Comparison of ENCODE assay signal across 1 cellular context in the genomic region with DNA sequence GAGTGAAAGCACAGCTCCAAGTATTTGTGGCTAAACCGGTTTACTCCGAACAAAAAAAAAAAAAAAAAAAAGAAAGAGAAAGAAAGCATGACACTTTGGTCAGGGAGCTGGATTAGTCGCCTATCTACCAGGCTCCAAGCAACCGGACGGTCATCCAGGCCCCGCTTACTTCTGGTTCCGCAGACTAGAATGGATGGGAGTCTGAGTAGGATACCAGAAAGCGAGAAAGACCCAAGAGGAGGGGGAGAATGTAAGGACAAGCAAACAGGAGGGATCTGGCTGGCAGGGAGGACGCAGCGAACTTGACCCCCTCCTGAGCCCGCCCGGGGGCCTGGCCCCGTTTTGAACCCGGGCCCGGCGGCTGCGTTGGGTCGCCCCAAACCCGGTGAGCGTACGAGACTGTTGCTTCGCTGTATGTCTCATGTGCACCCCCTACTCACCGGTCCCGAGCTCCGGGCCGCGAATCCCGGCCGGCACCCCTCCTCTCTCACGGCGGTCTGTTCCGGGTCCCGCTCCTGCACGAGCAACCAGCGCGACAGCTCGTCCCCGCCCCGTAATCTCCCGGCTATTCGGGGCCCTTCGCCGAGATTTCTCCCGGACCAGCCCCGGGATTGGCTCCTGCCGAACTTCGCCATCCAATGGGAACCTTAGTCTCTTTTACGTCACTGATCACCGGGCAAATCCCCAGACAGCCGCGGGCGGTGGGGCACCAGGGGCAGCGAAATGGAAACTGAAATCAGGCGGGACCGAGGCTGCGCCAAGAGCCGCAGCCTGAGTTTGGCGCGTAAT.
A peak's percentile ranks its signal among the peaks of the same experiment; 100 is the strongest.
TF ChIP-seq lines count a peak whose summit lies in the region.

TSS of gene TRIM26 (minus strand) at position 542 of the 789 bp plus-strand sequence. CDS start 14,303 bp downstream, outside the sequence.

TF ChIP-seq in HepG2, 621 proteins besides CTCF, POLR2A, EP300 and RAD21 (continued from another document and continues in another):
- TF ChIP-seq, protein P1, sequence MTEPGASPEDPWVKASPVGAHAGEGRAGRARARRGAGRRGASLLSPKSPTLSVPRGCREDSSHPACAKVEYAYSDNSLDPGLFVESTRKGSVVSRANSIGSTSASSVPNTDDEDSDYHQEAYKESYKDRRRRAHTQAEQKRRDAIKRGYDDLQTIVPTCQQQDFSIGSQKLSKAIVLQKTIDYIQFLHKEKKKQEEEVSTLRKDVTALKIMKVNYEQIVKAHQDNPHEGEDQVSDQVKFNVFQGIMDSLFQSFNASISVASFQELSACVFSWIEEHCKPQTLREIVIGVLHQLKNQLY (CRISPR knock-in tag; IDR thresholded peaks at IDR 0.05), result 0 out of 2 replicates have a peak, but pooled peaks have one; percentile 20
- 0 out of 2 replicates have a peak, but pooled peaks have one; percentile 76 for TF ChIP-seq SNAPC5 (CRISPR knock-in tag; IDR thresholded peaks at IDR 0.05; ENCODE audit: borderline replicate concordance)
- no peak for TF ChIP-seq ATM (IDR thresholded peaks at IDR 0.05; ENCODE audit: borderline replicate concordance)
- no peak for TF ChIP-seq ADNP (CRISPR knock-in tag; IDR thresholded peaks at IDR 0.05)
- TF ChIP-seq, protein P2, sequence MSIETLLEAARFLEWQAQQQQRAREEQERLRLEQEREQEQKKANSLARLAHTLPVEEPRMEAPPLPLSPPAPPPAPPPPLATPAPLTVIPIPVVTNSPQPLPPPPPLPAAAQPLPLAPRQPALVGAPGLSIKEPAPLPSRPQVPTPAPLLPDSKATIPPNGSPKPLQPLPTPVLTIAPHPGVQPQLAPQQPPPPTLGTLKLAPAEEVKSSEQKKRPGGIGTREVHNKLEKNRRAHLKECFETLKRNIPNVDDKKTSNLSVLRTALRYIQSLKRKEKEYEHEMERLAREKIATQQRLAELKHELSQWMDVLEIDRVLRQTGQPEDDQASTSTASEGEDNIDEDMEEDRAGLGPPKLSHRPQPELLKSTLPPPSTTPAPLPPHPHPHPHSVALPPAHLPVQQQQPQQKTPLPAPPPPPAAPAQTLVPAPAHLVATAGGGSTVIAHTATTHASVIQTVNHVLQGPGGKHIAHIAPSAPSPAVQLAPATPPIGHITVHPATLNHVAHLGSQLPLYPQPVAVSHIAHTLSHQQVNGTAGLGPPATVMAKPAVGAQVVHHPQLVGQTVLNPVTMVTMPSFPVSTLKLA (IDR thresholded peaks at IDR 0.05), result no peak
- no peak; the same call in none of the 2 replicates for TF ChIP-seq ZNF704 (CRISPR knock-in tag; IDR thresholded peaks at IDR 0.05; ENCODE audit: borderline replicate concordance)
- no peak for TF ChIP-seq SMAD1 (CRISPR knock-in tag; IDR thresholded peaks at IDR 0.05; ENCODE audit: borderline replicate concordance, low read depth)
- TF ChIP-seq ZBTB42 (CRISPR knock-in tag; IDR thresholded peaks at IDR 0.05), result no peak; the same call in 1 of the 2 replicates
- TF ChIP-seq PLRG1 (conservative IDR thresholded peaks at IDR 0.05), result no peak
- TF ChIP-seq IRF9 (CRISPR knock-in tag; IDR thresholded peaks at IDR 0.05; ENCODE audit: borderline replicate concordance), result no peak; the same call in 1 of the 2 replicates
- peak; percentile 68; the same call in 1 of the 2 replicates for TF ChIP-seq DMAP1 (CRISPR knock-in tag; IDR thresholded peaks at IDR 0.05)
- 0 out of 2 replicates have a peak, but pooled peaks have one; percentile 16 for TF ChIP-seq ONECUT2 (CRISPR knock-in tag; IDR thresholded peaks at IDR 0.05)
- TF ChIP-seq, protein P3, sequence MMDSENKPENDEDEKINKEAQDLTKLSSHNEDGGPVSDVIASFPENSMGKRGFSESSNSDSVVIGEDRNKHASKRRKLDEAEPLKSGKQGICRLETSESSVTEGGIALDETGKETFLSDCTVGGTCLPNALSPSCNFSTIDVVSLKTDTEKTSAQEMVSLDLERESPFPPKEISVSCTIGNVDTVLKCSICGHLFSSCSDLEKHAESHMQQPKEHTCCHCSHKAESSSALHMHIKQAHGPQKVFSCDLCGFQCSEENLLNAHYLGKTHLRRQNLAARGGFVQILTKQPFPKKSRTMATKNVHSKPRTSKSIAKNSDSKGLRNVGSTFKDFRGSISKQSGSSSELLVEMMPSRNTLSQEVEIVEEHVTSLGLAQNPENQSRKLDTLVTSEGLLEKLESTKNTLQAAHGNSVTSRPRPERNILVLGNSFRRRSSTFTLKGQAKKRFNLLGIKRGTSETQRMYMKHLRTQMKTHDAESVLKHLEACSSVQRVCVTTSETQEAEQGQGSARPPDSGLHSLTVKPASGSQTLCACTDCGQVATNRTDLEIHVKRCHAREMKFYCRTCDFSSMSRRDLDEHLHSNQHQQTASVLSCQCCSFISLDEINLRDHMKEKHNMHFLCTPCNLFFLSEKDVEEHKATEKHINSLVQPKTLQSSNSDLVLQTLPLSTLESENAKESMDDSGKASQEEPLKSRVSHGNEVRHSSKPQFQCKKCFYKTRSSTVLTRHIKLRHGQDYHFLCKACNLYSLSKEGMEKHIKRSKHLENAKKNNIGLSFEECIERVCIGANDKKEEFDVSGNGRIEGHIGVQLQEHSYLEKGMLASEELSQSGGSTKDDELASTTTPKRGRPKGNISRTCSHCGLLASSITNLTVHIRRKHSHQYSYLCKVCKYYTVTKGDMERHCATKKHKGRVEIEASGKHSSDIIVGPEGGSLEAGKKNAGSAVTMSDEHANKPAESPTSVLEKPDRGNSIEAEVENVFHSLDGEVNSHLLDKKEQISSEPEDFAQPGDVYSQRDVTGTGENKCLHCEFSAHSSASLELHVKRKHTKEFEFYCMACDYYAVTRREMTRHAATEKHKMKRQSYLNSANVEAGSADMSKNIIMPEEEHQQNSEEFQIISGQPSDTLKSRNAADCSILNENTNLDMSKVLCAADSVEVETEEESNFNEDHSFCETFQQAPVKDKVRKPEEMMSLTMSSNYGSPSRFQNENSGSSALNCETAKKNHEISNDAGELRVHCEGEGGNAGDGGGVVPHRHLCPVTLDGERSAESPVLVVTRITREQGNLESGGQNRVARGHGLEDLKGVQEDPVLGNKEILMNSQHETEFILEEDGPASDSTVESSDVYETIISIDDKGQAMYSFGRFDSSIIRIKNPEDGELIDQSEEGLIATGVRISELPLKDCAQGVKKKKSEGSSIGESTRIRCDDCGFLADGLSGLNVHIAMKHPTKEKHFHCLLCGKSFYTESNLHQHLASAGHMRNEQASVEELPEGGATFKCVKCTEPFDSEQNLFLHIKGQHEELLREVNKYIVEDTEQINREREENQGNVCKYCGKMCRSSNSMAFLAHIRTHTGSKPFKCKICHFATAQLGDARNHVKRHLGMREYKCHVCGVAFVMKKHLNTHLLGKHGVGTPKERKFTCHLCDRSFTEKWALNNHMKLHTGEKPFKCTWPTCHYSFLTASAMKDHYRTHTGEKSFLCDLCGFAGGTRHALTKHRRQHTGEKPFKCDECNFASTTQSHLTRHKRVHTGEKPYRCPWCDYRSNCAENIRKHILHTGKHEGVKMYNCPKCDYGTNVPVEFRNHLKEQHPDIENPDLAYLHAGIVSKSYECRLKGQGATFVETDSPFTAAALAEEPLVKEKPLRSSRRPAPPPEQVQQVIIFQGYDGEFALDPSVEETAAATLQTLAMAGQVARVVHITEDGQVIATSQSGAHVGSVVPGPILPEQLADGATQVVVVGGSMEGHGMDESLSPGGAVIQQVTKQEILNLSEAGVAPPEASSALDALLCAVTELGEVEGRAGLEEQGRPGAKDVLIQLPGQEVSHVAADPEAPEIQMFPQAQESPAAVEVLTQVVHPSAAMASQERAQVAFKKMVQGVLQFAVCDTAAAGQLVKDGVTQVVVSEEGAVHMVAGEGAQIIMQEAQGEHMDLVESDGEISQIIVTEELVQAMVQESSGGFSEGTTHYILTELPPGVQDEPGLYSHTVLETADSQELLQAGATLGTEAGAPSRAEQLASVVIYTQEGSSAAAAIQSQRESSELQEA (CRISPR knock-in tag; IDR thresholded peaks at IDR 0.05; ENCODE audit: not compliant biosample characterization), result no peak
- TF ChIP-seq GABPA (IDR thresholded peaks at IDR 0.05; ENCODE audit: low read depth, low read length), result no peak
- peak; percentile 48; the same call in 1 of the 2 replicates for TF ChIP-seq GABPA (CRISPR knock-in tag; IDR thresholded peaks at IDR 0.05; ENCODE audit: low read depth)
- no peak for TF ChIP-seq NR1H2 (CRISPR knock-in tag; IDR thresholded peaks at IDR 0.05; ENCODE audit: borderline replicate concordance, low read depth)
- peak; percentile 84; the same call in 1 of the 2 replicates for TF ChIP-seq ZNF607 (CRISPR knock-in tag; IDR thresholded peaks at IDR 0.05; ENCODE audit: borderline replicate concordance)
- TF ChIP-seq, protein P4, sequence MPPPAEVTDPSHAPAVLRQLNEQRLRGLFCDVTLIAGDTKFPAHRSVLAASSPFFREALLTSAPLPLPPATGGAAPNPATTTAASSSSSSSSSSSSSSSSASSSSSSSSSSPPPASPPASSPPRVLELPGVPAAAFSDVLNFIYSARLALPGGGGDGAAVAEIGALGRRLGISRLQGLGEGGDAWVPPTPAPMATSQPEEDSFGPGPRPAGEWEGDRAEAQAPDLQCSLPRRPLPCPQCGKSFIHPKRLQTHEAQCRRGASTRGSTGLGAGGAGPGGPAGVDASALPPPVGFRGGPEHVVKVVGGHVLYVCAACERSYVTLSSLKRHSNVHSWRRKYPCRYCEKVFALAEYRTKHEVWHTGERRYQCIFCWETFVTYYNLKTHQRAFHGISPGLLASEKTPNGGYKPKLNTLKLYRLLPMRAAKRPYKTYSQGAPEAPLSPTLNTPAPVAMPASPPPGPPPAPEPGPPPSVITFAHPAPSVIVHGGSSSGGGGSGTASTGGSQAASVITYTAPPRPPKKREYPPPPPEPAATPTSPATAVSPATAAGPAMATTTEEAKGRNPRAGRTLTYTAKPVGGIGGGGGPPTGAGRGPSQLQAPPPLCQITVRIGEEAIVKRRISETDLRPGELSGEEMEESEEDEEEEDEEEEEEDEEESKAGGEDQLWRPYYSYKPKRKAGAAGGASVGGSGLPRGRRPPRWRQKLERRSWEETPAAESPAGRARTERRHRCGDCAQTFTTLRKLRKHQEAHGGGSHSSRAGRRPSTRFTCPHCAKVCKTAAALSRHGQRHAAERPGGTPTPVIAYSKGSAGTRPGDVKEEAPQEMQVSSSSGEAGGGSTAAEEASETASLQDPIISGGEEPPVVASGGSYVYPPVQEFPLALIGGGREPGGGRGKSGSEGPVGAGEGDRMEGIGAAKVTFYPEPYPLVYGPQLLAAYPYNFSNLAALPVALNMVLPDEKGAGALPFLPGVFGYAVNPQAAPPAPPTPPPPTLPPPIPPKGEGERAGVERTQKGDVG (CRISPR knock-in tag; IDR thresholded peaks at IDR 0.05; ENCODE audit: borderline replicate concordance), result peak; percentile 76; the same call in 1 of the 2 replicates
- no peak for TF ChIP-seq KDM4B (CRISPR knock-in tag; IDR thresholded peaks at IDR 0.05)
- TF ChIP-seq ZSCAN31 (CRISPR knock-in tag; IDR thresholded peaks at IDR 0.05; ENCODE audit: low read depth), result peak; percentile 63
- TF ChIP-seq NFYB (CRISPR knock-in tag; IDR thresholded peaks at IDR 0.05), result peak; percentile 95
- TF ChIP-seq GTF3A (CRISPR knock-in tag; conservative IDR thresholded peaks at IDR 0.05), result peak; percentile 95
- TF ChIP-seq RFXAP (CRISPR knock-in tag; IDR thresholded peaks at IDR 0.05; ENCODE audit: borderline replicate concordance), result peak; percentile 100
- TF ChIP-seq ZKSCAN1 (IDR thresholded peaks at IDR 0.05; ENCODE audit: low read length), result no peak
- no peak; the same call in 1 of the 2 replicates for TF ChIP-seq ZFX (CRISPR knock-in tag; IDR thresholded peaks at IDR 0.05; ENCODE audit: low read depth)
- TF ChIP-seq RCOR2 (CRISPR knock-in tag; IDR thresholded peaks at IDR 0.05), result no peak
- peak; percentile 75 for TF ChIP-seq SALL1 (CRISPR knock-in tag; IDR thresholded peaks at IDR 0.05)
- TF ChIP-seq, protein P5, sequence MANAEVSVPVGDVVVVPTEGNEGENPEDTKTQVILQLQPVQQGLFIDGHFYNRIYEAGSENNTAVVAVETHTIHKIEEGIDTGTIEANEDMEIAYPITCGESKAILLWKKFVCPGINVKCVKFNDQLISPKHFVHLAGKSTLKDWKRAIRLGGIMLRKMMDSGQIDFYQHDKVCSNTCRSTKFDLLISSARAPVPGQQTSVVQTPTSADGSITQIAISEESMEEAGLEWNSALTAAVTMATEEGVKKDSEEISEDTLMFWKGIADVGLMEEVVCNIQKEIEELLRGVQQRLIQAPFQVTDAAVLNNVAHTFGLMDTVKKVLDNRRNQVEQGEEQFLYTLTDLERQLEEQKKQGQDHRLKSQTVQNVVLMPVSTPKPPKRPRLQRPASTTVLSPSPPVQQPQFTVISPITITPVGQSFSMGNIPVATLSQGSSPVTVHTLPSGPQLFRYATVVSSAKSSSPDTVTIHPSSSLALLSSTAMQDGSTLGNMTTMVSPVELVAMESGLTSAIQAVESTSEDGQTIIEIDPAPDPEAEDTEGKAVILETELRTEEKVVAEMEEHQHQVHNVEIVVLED (CRISPR knock-in tag; IDR thresholded peaks at IDR 0.05; ENCODE audit: borderline replicate concordance), result no peak
- TF ChIP-seq, protein P6, sequence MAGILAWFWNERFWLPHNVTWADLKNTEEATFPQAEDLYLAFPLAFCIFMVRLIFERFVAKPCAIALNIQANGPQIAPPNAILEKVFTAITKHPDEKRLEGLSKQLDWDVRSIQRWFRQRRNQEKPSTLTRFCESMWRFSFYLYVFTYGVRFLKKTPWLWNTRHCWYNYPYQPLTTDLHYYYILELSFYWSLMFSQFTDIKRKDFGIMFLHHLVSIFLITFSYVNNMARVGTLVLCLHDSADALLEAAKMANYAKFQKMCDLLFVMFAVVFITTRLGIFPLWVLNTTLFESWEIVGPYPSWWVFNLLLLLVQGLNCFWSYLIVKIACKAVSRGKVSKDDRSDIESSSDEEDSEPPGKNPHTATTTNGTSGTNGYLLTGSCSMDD (CRISPR knock-in tag; IDR thresholded peaks at IDR 0.05), result no peak
- peak; percentile 80 for TF ChIP-seq ZNF292 (CRISPR knock-in tag; IDR thresholded peaks at IDR 0.05; ENCODE audit: borderline replicate concordance, low read depth)
- peak; percentile 75 for TF ChIP-seq AGO2 (optimal IDR thresholded peaks at IDR 0.05; ENCODE audit: low read depth, low read length)
